In genomic region chr14:64755661-64756265, GRCh38 we compare ENCODE assay signal across 10 cellular contexts. TPM values are rescaled to one million over a fixed set of nuclear protein-coding genes. Genes with fewer than 3 reads are reported as not detected.
A peak's percentile ranks its signal among the peaks of the same experiment; 100 is the strongest.
DNase-seq lines count a peak whose midpoint lies in the region; ATAC-seq and TF ChIP-seq lines count a peak whose summit lies in the region.
"Had no signal": no experiment of that assay in that cellular context is flagged by ENCODE, and none has a peak within 500 bp of the region (broad histone marks: within the 10 kb centered on the region; RNA-seq: fewer than 3 reads in every experiment).

No MANE protein-coding gene starts in this region.

- H3K27ac ChIP-seq in PC-3 (ENCODE audit: low read length) (peak overlapping the region; percentile 87), prostate gland (no peak overlapping the region), vagina (no peak overlapping the region)
- H3K27ac ChIP-seq: VCaP had no signal

- no peaks in the 10 kb centered on the region for H3K79me2 ChIP-seq in PC-3 (ENCODE audit: low read length)

- H3K4me1 ChIP-seq in PC-3 (ENCODE audit: insufficient read depth, low read length) (peaks cover 53% of the 10 kb centered on the region), prostate gland (replicated peaks) (no peaks in the 10 kb centered on the region), vagina (peaks cover 20% of the 10 kb centered on the region)

- ATAC-seq in PC-3 = peak; percentile 75
- ATAC-seq in activated T-helper 17 cell treated with anti-CD3 and anti-CD28 coated beads, Interleukin-2, amount 50 U/mL, for 72 hours (replicated peaks) = peak; percentile 95
- ATAC-seq in HG03571 (IDR thresholded peaks at IDR 0.05; ENCODE audit: unreplicated experiment) = no peak
- ATAC-seq in HG02973 (IDR thresholded peaks at IDR 0.05; ENCODE audit: unreplicated experiment) = no peak

- H3K4me2 ChIP-seq in PC-3 (ENCODE audit: low read length) = peak overlapping the region; percentile 63

- TF ChIP-seq CTCF in Calu3 (IDR thresholded peaks at IDR 0.05; ENCODE audit: unreplicated experiment) (no peak), PC-3 (conservative IDR thresholded peaks at IDR 0.05; ENCODE audit: low read depth, low read length) (no peak), prostate gland (IDR thresholded peaks at IDR 0.05) (no peak), vagina (IDR thresholded peaks at IDR 0.05) (no peak)

- peaks cover 35% of the 10 kb centered on the region for H3K27me3 Mint-ChIP-seq in Calu3 (ENCODE audit: unreplicated experiment)
- no peaks in the 10 kb centered on the region for H3K27me3 Mint-ChIP-seq in activated T-helper 17 cell treated with anti-CD3 and anti-CD28 coated beads, Interleukin-2, amount 50 U/mL, for 72 hours
- H3K27me3 Mint-ChIP-seq: stimulated activated naive CD8-positive, alpha-beta T cell treated with anti-CD3 and anti-CD28 coated beads, Interleukin-15, Interleukin-2, amounts not matched to agents 100 ng/mL and 50 ng/mL, for 24 hours had no signal

- H3K9ac ChIP-seq in PC-3 (ENCODE audit: low read length) = peak overlapping the region; percentile 32; the same call in 1 of the 2 replicates

- H3K36me3 Mint-ChIP-seq in Calu3 (ENCODE audit: insufficient read depth, unreplicated experiment) = peaks cover 24% of the 10 kb centered on the region
- no peaks in the 10 kb centered on the region for H3K36me3 Mint-ChIP-seq in activated T-helper 17 cell treated with anti-CD3 and anti-CD28 coated beads, Interleukin-2, amount 50 U/mL, for 72 hours (ENCODE audit: low read depth)

- WGBS in prostate gland = 38% methylated on average over 10 of the region's 10 CpGs

- intact Hi-C loops in Calu3 (cut with micrococcal nuclease; ENCODE audit: unreplicated experiment) (no loop called here), PC-3 (cut with micrococcal nuclease) (no loop called here), prostate gland (cut with DNase I) (no loop called here), vagina (cut with DNase I) (no loop called here)

- H3K4me3 Mint-ChIP-seq in Calu3 (ENCODE audit: low read depth, unreplicated experiment) = no peak overlapping the region
- peak overlapping the region; percentile 54 for H3K4me3 Mint-ChIP-seq in activated T-helper 17 cell treated with anti-CD3 and anti-CD28 coated beads, Interleukin-2, amount 50 U/mL, for 72 hours
- H3K4me3 Mint-ChIP-seq: stimulated activated naive CD8-positive, alpha-beta T cell treated with anti-CD3 and anti-CD28 coated beads, Interleukin-15, Interleukin-2, amounts not matched to agents 100 ng/mL and 50 ng/mL, for 24 hours had no signal

- no peaks in the 10 kb centered on the region for H4K20me1 ChIP-seq in PC-3 (ENCODE audit: low read length)

- BruUV-seq in Calu3 (replicated peaks; lab: Mats Ljungman, UMichigan) (no TSS peak), PC-3 (replicated peaks; lab: Mats Ljungman, UMichigan) (no TSS peak)

- H3F3A ChIP-seq in PC-3 (ENCODE audit: low read length, unreplicated experiment) = no peaks in the 10 kb centered on the region

- DNase-seq in Calu3 = no peak
- peak; percentile 86 for DNase-seq in PC-3
- no peak for DNase-seq in prostate gland (ENCODE audit: low spot score)
- DNase-seq in vagina (ENCODE audit: extremely low spot score in 2 of 2) = no peak
- no peak for DNase-seq in NAMALWA (ENCODE audit: low spot score)

- H3K4me1 Mint-ChIP-seq in Calu3 (ENCODE audit: low read depth, unreplicated experiment) = peaks cover 52% of the 10 kb centered on the region
- H3K4me1 Mint-ChIP-seq in activated T-helper 17 cell treated with anti-CD3 and anti-CD28 coated beads, Interleukin-2, amount 50 U/mL, for 72 hours = peaks cover 40% of the 10 kb centered on the region

- no peaks in the 10 kb centered on the region for H3K9me3 Mint-ChIP-seq in Calu3 (ENCODE audit: low read depth, unreplicated experiment)
- H3K9me3 Mint-ChIP-seq in activated T-helper 17 cell treated with anti-CD3 and anti-CD28 coated beads, Interleukin-2, amount 50 U/mL, for 72 hours = no peaks in the 10 kb centered on the region
- H3K9me3 Mint-ChIP-seq: stimulated activated naive CD8-positive, alpha-beta T cell treated with anti-CD3 and anti-CD28 coated beads, Interleukin-15, Interleukin-2, amounts not matched to agents 100 ng/mL and 50 ng/mL, for 24 hours had no signal

- CTCF ChIA-PET in Calu3 (lab: Charles Lee) (interaction anchor here (0.7 kb wide), 1 partner anchor 81 kb away, joined by 3 read pairs; no protein-coding TSS in a partner anchor), PC-3 (lab: Charles Lee) (no interaction called here)

- no peaks in the 10 kb centered on the region for H3K9me2 ChIP-seq in PC-3 (replicated peaks; ENCODE audit: low read length)

- TF ChIP-seq POLR2A in prostate gland (IDR thresholded peaks at IDR 0.05) (peak; percentile 14), vagina (IDR thresholded peaks at IDR 0.05) (no peak)

- H3K4me3 ChIP-seq in PC-3 (ENCODE audit: low read length) (no peak overlapping the region), prostate gland (no peak overlapping the region), vagina (no peak overlapping the region)

- H3K36me3 ChIP-seq in PC-3 (ENCODE audit: low read depth, low read length) (no peaks in the 10 kb centered on the region; the same call in 1 of the 2 replicates), prostate gland (no peaks in the 10 kb centered on the region), vagina (no peaks in the 10 kb centered on the region)

- H2AFZ ChIP-seq in PC-3 (ENCODE audit: low read length) = 0 out of 2 replicates have a peak overlapping the region, but pooled peaks have one; percentile 15

- H3K9me3 ChIP-seq in PC-3 (ENCODE audit: low read length) (no peaks in the 10 kb centered on the region), prostate gland (no peaks in the 10 kb centered on the region), vagina (no peaks in the 10 kb centered on the region)

- H3K27ac Mint-ChIP-seq in Calu3 (ENCODE audit: unreplicated experiment) = peak overlapping the region; percentile 21
- peak overlapping the region; percentile 51 for H3K27ac Mint-ChIP-seq in activated T-helper 17 cell treated with anti-CD3 and anti-CD28 coated beads, Interleukin-2, amount 50 U/mL, for 72 hours
- H3K27ac Mint-ChIP-seq: stimulated activated naive CD8-positive, alpha-beta T cell treated with anti-CD3 and anti-CD28 coated beads, Interleukin-15, Interleukin-2, amounts not matched to agents 100 ng/mL and 50 ng/mL, for 24 hours had no signal

- no peaks in the 10 kb centered on the region for H3K27me3 ChIP-seq in PC-3 (ENCODE audit: low read length)
- H3K27me3 ChIP-seq in prostate gland (replicated peaks; ENCODE audit: insufficient read depth) = no peaks in the 10 kb centered on the region
- no peaks in the 10 kb centered on the region for H3K27me3 ChIP-seq in vagina

- POLR2A ChIA-PET in PC-3 (lab: Charles Lee; ENCODE audit: unreplicated experiment) = interaction anchor here (0.6 kb wide), 1 partner anchor 291 kb away, joined by 3 read pairs; no protein-coding TSS in a partner anchor

RNA-seq across cellular contexts. Expression of gene PLEKHG3, which starts 51.5 kb away (rescaled TPM):
- total RNA-seq in Calu3 (2022) (39.0 and 53.6 TPM in 2 replicates), PC-3 (2014; rRNA removed) (49.6 and 64.0 TPM in 2 replicates), prostate gland (10 to 100 TPM; 57.8 to 69.7 TPM), vagina (50.1 TPM)
- 10 to 100 TPM; 17.2 to 19.2 TPM for total RNA-seq in activated T-helper 17 cell treated with anti-CD3 and anti-CD28 coated beads, Interleukin-2, amount 50 U/mL, for 72 hours

Comparison
In these comparisons a context has a peak if more than half of its experiments do, and no peak if none do; other contexts are left out.
1. ATAC-seq: peak in PC-3 (single experiment) and activated T-helper 17 cell treated with anti-CD3 and anti-CD28 coated beads, Interleukin-2, amount 50 U/mL, for 72 hours (single experiment); none in HG03571 (single experiment) and HG02973 (single experiment).